In the genomic region with DNA sequence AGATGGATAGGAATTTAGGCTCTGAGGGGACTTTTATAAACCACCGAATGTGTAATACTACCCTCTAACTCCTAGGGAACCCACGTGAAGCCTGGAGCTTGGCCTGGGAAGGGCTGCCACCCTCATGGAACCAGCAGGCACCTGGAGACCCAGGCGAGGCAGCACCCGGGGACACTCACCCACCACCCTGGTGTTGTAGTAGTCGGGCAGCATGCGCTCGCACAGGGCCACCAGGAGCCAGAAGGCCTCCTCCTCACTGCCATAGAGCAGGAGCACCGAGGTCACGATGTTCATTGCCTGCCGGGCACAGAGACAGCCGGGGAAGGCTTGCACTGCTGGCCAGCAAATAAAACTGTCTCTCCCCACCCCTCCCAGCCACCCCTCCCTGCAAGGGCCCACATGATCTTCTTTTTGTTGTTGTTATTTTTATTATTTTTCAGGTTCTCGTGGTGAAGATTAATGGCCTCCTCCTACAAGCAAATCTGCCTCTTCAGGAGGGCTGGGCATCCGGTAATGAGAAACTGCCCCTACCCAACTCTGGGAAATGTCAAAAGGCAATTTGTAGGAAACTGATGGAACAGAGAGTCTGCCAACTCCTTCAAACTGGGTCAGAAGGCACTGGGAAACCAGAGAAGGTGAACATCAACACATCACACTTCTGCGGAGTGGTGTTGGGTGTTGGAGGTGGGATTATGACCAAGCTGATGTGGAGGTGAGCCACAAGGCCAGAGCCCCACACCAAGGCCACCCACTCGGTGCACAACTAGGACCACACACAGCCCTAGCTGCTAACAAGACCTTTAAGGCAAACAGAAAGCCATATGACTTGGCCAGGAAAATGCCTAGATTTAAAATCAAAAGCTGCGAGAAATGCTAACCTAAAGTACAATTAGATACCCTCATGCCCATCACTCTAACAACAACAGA, we compare ENCODE assay signal across 26 cellular contexts. TPM values are rescaled to one million over a fixed set of nuclear protein-coding genes. Genes with fewer than 3 reads are reported as not detected.
DNase-seq lines count a peak whose midpoint lies in the region; ATAC-seq and TF ChIP-seq lines count a peak whose summit lies in the region.
"Had no signal": no experiment of that assay in that cellular context is flagged by ENCODE, and none has a peak within 500 bp of the region (broad histone marks: within the 10 kb centered on the region; RNA-seq: fewer than 3 reads in every experiment).

No MANE protein-coding gene starts in this region.

- H3K27ac Mint-ChIP-seq in Caco-2 (ENCODE audit: unreplicated experiment), result no peak overlapping the region
- H3K27ac Mint-ChIP-seq: B cell, HFFc6 had no signal

- TSS peak; percentile 17 for BruUV-seq in Caco-2 (replicated peaks; lab: Mats Ljungman, UMichigan)

- H3K27ac ChIP-seq in RWPE2 (ENCODE audit: poor library complexity, severe bottlenecking) (no peak overlapping the region), skeletal muscle tissue (ENCODE audit: low read depth, low read length) (peak overlapping the region; percentile 12), coronary artery (no peak overlapping the region)
- H3K27ac ChIP-seq: A549, KMS-11, SK-N-MC had no signal

- peak overlapping the region in 1 of 3 donors; percentile 8 for H3K9ac ChIP-seq in skeletal muscle tissue (ENCODE audit: low read depth in 1 of 3, low read length in 3 of 3)
- H3K9ac ChIP-seq: KMS-11 had no signal

- H3K4me1 Mint-ChIP-seq in Caco-2 (ENCODE audit: low read depth, unreplicated experiment), result no peaks in the 10 kb centered on the region
- H3K4me1 Mint-ChIP-seq: B cell, H9 had no signal

- no peak for ATAC-seq in RWPE2 (ENCODE audit: low read depth)
- ATAC-seq in HG02763 (IDR thresholded peaks at IDR 0.05; ENCODE audit: unreplicated experiment), result no peak
- ATAC-seq: A549, GM12878 had no signal

- H3K4me3 Mint-ChIP-seq in Caco-2 (ENCODE audit: unreplicated experiment), result no peak overlapping the region
- H3K4me3 Mint-ChIP-seq: B cell, CD14-positive monocyte, H9, HFFc6 had no signal

- POLR2A ChIA-PET in Caco-2 (lab: Charles Lee), result no interaction called here

- no peak overlapping the region for H3K4me3 ChIP-seq in Caco-2 (ENCODE audit: low read depth, low read length)
- no peak overlapping the region for H3K4me3 ChIP-seq in RWPE2 (ENCODE audit: severe bottlenecking)
- no peak overlapping the region for H3K4me3 ChIP-seq in fibroblast of villous mesenchyme (ENCODE audit: low read depth, low read length)
- H3K4me3 ChIP-seq in skeletal muscle tissue (ENCODE audit: low read length in 3 of 3), result no peak overlapping the region
- no peak overlapping the region for H3K4me3 ChIP-seq in coronary artery
- H3K4me3 ChIP-seq: A549, GM12878, SK-N-MC had no signal

- H3K27me3 ChIP-seq in Caco-2 (replicated peaks; ENCODE audit: control insufficient read depth, insufficient read depth, low read length) (no peaks in the 10 kb centered on the region), RWPE2 (ENCODE audit: insufficient read depth, poor library complexity, severe bottlenecking) (no peaks in the 10 kb centered on the region), skeletal muscle tissue (ENCODE audit: control insufficient read depth in 3 of 3, insufficient read depth in 3 of 3, low read length in 3 of 3) (no peaks in the 10 kb centered on the region)

- H3K36me3 ChIP-seq in Caco-2 (ENCODE audit: control insufficient read depth, insufficient read depth, low read length) (peaks cover 2% of the 10 kb centered on the region), RWPE2 (ENCODE audit: low read depth) (peaks cover 67% of the 10 kb centered on the region), skeletal muscle tissue (ENCODE audit: control insufficient read depth in 3 of 3, insufficient read depth in 3 of 3, low read length in 3 of 3) (peaks cover 52 to 57% (median 57%) of the 10 kb centered on the region in 3 donors)

- DNase-seq in Caco-2 (no peak), RWPE2 (ENCODE audit: low spot score) (peak; percentile 66), fibroblast of villous mesenchyme (ENCODE audit: low read depth) (peak; percentile 54), NCI-H2227 (lab: John Stamatoyannopoulos, UW; ENCODE audit: unreplicated experiment) (no peak), coronary artery (ENCODE audit: low spot score) (no peak), NCI-H526 (lab: John Stamatoyannopoulos, UW) (no peak)
- DNase-seq: DMS 273 treated with DMSO at 0.1 percent for 48 hours, DND-41, H9, HFFc6, IMR-90, NCI-H1092 treated with DMSO at 0.1 percent for 48 hours, NCI-H1436 treated with DMSO at 0.1 percent for 48 hours, NCI-H1930, NCI-H345, NCI-H524, NCI-H82, Right ventricle myocardium superior had no signal

- peaks cover 41% of the 10 kb centered on the region for H3K36me3 Mint-ChIP-seq in Caco-2 (ENCODE audit: insufficient read depth, unreplicated experiment)

- H3K9me3 ChIP-seq in Caco-2 (no peaks in the 10 kb centered on the region), RWPE2 (ENCODE audit: severe bottlenecking) (no peaks in the 10 kb centered on the region), skeletal muscle tissue (ENCODE audit: control insufficient read depth in 3 of 3, low read length in 3 of 3) (no peaks in the 10 kb centered on the region)
- H3K9me3 ChIP-seq: A549 had no signal

- CTCF ChIA-PET in Caco-2 (lab: Charles Lee), result no interaction called here

- TF ChIP-seq CTCF in Caco-2 (IDR thresholded peaks at IDR 0.05; ENCODE audit: insufficient read depth in 1 of 2, low read depth in 1 of 2, low read length in 1 of 2, severe bottlenecking in 1 of 2, unreplicated experiment in 1 of 2), result no peak
- no peak for TF ChIP-seq CTCF in RWPE2 (IDR thresholded peaks at IDR 0.05; ENCODE audit: poor library complexity, severe bottlenecking)
- TF ChIP-seq CTCF in fibroblast of villous mesenchyme (IDR thresholded peaks at IDR 0.05; ENCODE audit: insufficient read depth, low read depth, low read length), result no peak
- no peak for TF ChIP-seq CTCF in coronary artery (IDR thresholded peaks at IDR 0.05)

- H3K4me1 ChIP-seq in Caco-2 (no peaks in the 10 kb centered on the region), RWPE2 (ENCODE audit: insufficient read depth, poor library complexity, severe bottlenecking) (no peaks in the 10 kb centered on the region), skeletal muscle tissue (ENCODE audit: control insufficient read depth in 3 of 3, insufficient read depth in 3 of 3, low read length in 3 of 3) (peaks cover 0 to 12% (median 7%) of the 10 kb centered on the region in 3 donors)
- H3K4me1 ChIP-seq: A549 had no signal

- no peaks in the 10 kb centered on the region for H3K27me3 Mint-ChIP-seq in Caco-2 (ENCODE audit: insufficient read depth, unreplicated experiment)
- H3K27me3 Mint-ChIP-seq: B cell had no signal

- H3K9me3 Mint-ChIP-seq in Caco-2 (ENCODE audit: unreplicated experiment), result no peaks in the 10 kb centered on the region
- H3K9me3 Mint-ChIP-seq: CD14-positive monocyte, H9, HFFc6 had no signal

- intact Hi-C loops in Caco-2 (cut with micrococcal nuclease; ENCODE audit: unreplicated experiment), result no loop called here

RNA-seq across cellular contexts. Expression of gene MRNIP, which starts 17.4 kb away (rescaled TPM):
- 37.8 and 43.0 TPM in 2 replicates for total RNA-seq in Caco-2 (2022)
- total RNA-seq in fibroblast of villous mesenchyme, result 9.0 and 13.0 TPM in 2 replicates
- 21.4 TPM for total RNA-seq in skeletal muscle tissue

RNA-seq across cellular contexts. Expression of gene TBC1D9B, which starts 31.7 kb away (rescaled TPM):
- total RNA-seq in Caco-2 (2022) (106 and 107 TPM in 2 replicates), fibroblast of villous mesenchyme (70.0 and 93.1 TPM in 2 replicates), skeletal muscle tissue (32.9 TPM)

RNA-seq across cellular contexts. Expression of gene SQSTM1, which starts 55.3 kb away (rescaled TPM):
- total RNA-seq in Caco-2 (2022) (250 and 259 TPM in 2 replicates), fibroblast of villous mesenchyme (752 and 892 TPM in 2 replicates), skeletal muscle tissue (54.8 TPM)

Comparison
In these comparisons a context has a peak if more than half of its experiments do, and no peak if none do; other contexts are left out.
1. DNase-seq: peak in RWPE2 (single experiment) and fibroblast of villous mesenchyme (single experiment); none in Caco-2 (0 of 2), NCI-H2227 (single experiment), coronary artery (single experiment) and NCI-H526 (0 of 2).